ENCODE assay signal across 36 cellular contexts in the genomic region with DNA sequence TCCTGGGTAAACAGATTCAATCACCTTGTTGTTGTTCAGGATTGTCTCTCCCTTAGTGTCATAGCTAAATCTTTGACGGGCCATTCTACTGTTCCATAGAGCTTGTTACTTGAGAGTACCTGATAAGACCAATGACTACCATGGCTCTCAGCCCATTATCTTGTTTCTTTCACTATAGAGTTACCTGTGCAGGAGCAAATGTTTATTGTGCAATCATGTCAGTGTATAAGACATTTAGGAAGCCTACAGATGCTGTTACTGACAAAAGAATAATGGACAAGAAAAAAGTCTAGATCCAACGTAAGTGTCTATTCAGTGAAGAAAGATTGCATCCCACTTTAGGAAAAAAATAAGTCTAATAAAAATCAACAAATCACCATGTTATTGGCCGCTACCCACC.
"Had no signal": no experiment of that assay in that cellular context is flagged by ENCODE, and none has a peak within 500 bp of the region (broad histone marks: within the 10 kb centered on the region; RNA-seq: fewer than 3 reads in every experiment).

No MANE protein-coding gene starts in this region.

- H3K36me3 ChIP-seq: MG63 had no signal

- H3K4me3 ChIP-seq: MG63 had no signal

- DNase-seq: Karpas-422, Kasumi-1, MG63, MM.1S, MV-4-11, NCI-H1048, NCI-H1092, NCI-H1092 treated with DMSO at 0.1 percent for 48 hours, NCI-H1105, NCI-H1105 treated with DMSO at 0.1 percent for 48 hours, NCI-H1417, NCI-H1417 treated with DMSO at 0.1 percent for 48 hours, NCI-H1436, NCI-H1436 treated with DMSO at 0.1 percent for 48 hours, NCI-H146, NCI-H1694, NCI-H1694 treated with DMSO at 0.1 percent for 48 hours, NCI-H187, NCI-H187 treated with DMSO at 0.1 percent for 48 hours, NCI-H1930, NCI-H2029, NCI-H2029 treated with DMSO at 0.1 percent for 48 hours, NCI-H2081, NCI-H2081 treated with DMSO at 0.1 percent for 48 hours, NCI-H2107, NCI-H2171, NCI-H2171 treated with DMSO at 0.1 percent for 48 hours, NCI-H2227 treated with DMSO at 0.1 percent for 48 hours, NCI-H226, NCI-H345, NCI-H446, NCI-H446 treated with DMSO at 0.1 percent for 48 hours, NCI-H510A, NCI-H510A treated with DMSO at 0.1 percent for 48 hours, NCI-H524, NCI-H524 treated with DMSO at 0.1 percent for 48 hours had no signal

- H3K9me3 ChIP-seq: MG63 had no signal

- H3K27me3 ChIP-seq: MG63 had no signal
